ENCODE assay signal across 13 cellular contexts in the genomic region with DNA sequence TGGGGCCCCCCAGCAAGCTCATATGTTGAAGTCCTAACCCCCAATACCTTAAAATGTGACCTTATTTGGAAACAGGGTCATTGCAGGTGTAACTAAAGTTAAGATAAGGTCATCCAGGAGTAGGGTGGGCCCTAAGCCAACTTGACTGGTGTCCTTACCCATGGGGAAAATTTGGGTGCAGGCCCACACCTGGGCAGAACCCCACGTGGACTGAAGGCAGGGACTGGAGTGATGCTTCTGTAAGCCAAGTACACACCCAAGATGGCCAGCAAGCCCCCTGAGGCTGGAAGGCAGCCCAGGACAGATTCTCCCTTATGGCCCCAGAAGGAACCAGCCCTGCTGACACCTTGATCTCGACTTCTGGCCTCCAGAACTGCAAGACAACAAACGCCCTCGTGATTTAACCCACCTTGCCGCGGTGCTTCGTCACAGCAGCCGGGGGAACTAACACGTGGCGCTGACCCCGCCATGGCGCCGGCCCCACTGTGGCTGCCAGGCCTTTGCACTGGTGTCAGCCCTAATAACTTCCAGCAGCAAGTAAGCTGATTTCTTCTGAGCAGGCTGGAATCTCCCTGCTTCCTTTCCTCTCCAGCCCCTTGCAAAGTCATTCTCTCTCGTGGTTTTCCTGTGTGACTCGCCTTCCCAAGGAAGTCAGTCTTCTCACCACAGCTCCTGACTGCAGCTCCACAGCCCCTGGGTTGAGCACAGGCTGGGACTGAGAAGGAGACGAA. TPM values are rescaled to one million over a fixed set of nuclear protein-coding genes. Genes with fewer than 3 reads are reported as not detected.
DNase-seq lines count a peak whose midpoint lies in the region; ATAC-seq, FAIRE-seq and TF ChIP-seq lines count a peak whose summit lies in the region.
"Had no signal": no experiment of that assay in that cellular context is flagged by ENCODE, and none has a peak within 500 bp of the region (broad histone marks: within the 10 kb centered on the region; RNA-seq: fewer than 3 reads in every experiment).

No MANE protein-coding gene starts in this region.

- no peaks in the 10 kb centered on the region for H3K9me2 ChIP-seq in PC-9 (ENCODE audit: insufficient read depth)

- H3K9me3 ChIP-seq in AG04450 (ENCODE audit: control insufficient read depth, insufficient read depth, low read length): peaks cover 4% of the 10 kb centered on the region; the same call in 1 of the 2 replicates
- no peaks in the 10 kb centered on the region for H3K9me3 ChIP-seq in kidney (ENCODE audit: control insufficient read depth in 1 of 2, low read length in 2 of 2)
- no peaks in the 10 kb centered on the region for H3K9me3 ChIP-seq in PC-9 (ENCODE audit: insufficient read depth, low read depth)
- H3K9me3 ChIP-seq: heart right ventricle, tibial nerve had no signal

- H3K9me3 Mint-ChIP-seq in activated CD8-positive, alpha-beta T cell treated with anti-CD3 and anti-CD28 coated beads, Interleukin-2, amount 10 ng/mL, durations not matched to agents 7 days and 5 days (ENCODE audit: insufficient read depth): no peaks in the 10 kb centered on the region
- H3K9me3 Mint-ChIP-seq: nephron progenitor cell had no signal

- CTCF ChIA-PET in AG04450 (lab: Charles Lee): no interaction called here
- CTCF ChIA-PET in activated CD8-positive, alpha-beta T cell treated with anti-CD3 and anti-CD28 coated beads, Interleukin-2, amount 10 ng/mL, durations not matched to agents 7 days and 5 days (lab: Charles Lee): interaction anchor here (1.1 kb wide), 1 partner anchor 128 kb away, joined by 4 read pairs; no protein-coding TSS in a partner anchor
- CTCF ChIA-PET in PC-9 (lab: Charles Lee): no interaction called here

- no peak overlapping the region for H3K4me3 Mint-ChIP-seq in activated CD8-positive, alpha-beta T cell treated with anti-CD3 and anti-CD28 coated beads, Interleukin-2, amount 10 ng/mL, durations not matched to agents 7 days and 5 days
- H3K4me3 Mint-ChIP-seq: nephron progenitor cell had no signal

- H3K4me2 ChIP-seq in PC-9: no peak overlapping the region

- H3K27me3 ChIP-seq in AG04450 (ENCODE audit: control insufficient read depth, insufficient read depth, low read length): peaks cover 4% of the 10 kb centered on the region
- peaks cover 36% of the 10 kb centered on the region for H3K27me3 ChIP-seq in PC-9 (ENCODE audit: insufficient read depth, low read depth)
- H3K27me3 ChIP-seq: heart right ventricle, tibial nerve had no signal

- H3K36me3 ChIP-seq in kidney (ENCODE audit: control insufficient read depth in 1 of 2, insufficient read depth in 2 of 2, low read length in 2 of 2): no peaks in the 10 kb centered on the region
- no peaks in the 10 kb centered on the region for H3K36me3 ChIP-seq in PC-9 (ENCODE audit: low read depth)
- H3K36me3 ChIP-seq: heart right ventricle had no signal

- no peaks in the 10 kb centered on the region; the same call in 1 of the 2 replicates for H3F3A ChIP-seq in PC-9 (ENCODE audit: insufficient read depth, low read depth)

- no peak overlapping the region for H3K27ac ChIP-seq in AG04450 (ENCODE audit: low read depth, low read length)
- no peak overlapping the region for H3K27ac ChIP-seq in kidney (ENCODE audit: low read depth in 2 of 2, low read length in 2 of 2)
- no peak overlapping the region for H3K27ac ChIP-seq in PC-9
- H3K27ac ChIP-seq: heart right ventricle, tibial nerve had no signal

- H3K4me3 ChIP-seq in AG04450 (ENCODE audit: low read depth, low read length) (no peak overlapping the region), kidney (ENCODE audit: low read length in 2 of 2) (no peak overlapping the region), PC-9 (no peak overlapping the region)
- H3K4me3 ChIP-seq: heart right ventricle, tibial nerve had no signal

- H3K27me3 Mint-ChIP-seq in activated CD8-positive, alpha-beta T cell treated with anti-CD3 and anti-CD28 coated beads, Interleukin-2, amount 10 ng/mL, durations not matched to agents 7 days and 5 days (ENCODE audit: low read depth): no peaks in the 10 kb centered on the region

- no peak for FAIRE-seq in kidney (lab: Jason Lieb, UNC)

- H3K4me1 Mint-ChIP-seq in activated CD8-positive, alpha-beta T cell treated with anti-CD3 and anti-CD28 coated beads, Interleukin-2, amount 10 ng/mL, durations not matched to agents 7 days and 5 days (ENCODE audit: low read depth): peaks cover 47% of the 10 kb centered on the region

- H4K20me1 ChIP-seq in PC-9 (ENCODE audit: insufficient read depth): no peaks in the 10 kb centered on the region

- H3K36me3 Mint-ChIP-seq in activated CD8-positive, alpha-beta T cell treated with anti-CD3 and anti-CD28 coated beads, Interleukin-2, amount 10 ng/mL, durations not matched to agents 7 days and 5 days (ENCODE audit: low read depth): no peaks in the 10 kb centered on the region

- H2AFZ ChIP-seq in PC-9: no peak overlapping the region

- H3K79me2 ChIP-seq in PC-9 (ENCODE audit: low read depth): no peaks in the 10 kb centered on the region

- POLR2A ChIA-PET in AG04450 (lab: Yijun Ruan, JAX) (no interaction called here), PC-9 (lab: Charles Lee; ENCODE audit: unreplicated experiment) (no interaction called here)
- POLR2A ChIA-PET in activated CD8-positive, alpha-beta T cell treated with anti-CD3 and anti-CD28 coated beads, Interleukin-2, amount 10 ng/mL, durations not matched to agents 7 days and 5 days (lab: Charles Lee): no interaction called here

- H3K4me1 ChIP-seq in kidney (ENCODE audit: control insufficient read depth in 1 of 2, insufficient read depth in 1 of 2, low read depth in 1 of 2, low read length in 2 of 2) (peaks cover 0 to 4% of the 10 kb centered on the region in 2 donors), PC-9 (replicated peaks; ENCODE audit: insufficient read depth) (no peaks in the 10 kb centered on the region)

- DNase-seq in AG04450 (ENCODE audit: low read depth, low spot score) (peak; percentile 16), EL (peak; percentile 42), kidney (peak; percentile 37), PC-9 (no peak), COR-L47 (lab: John Stamatoyannopoulos, UW) (no peak)
- no peak for DNase-seq in activated CD8-positive, alpha-beta T cell treated with anti-CD3 and anti-CD28 coated beads, Interleukin-2, amount 10 ng/mL, durations not matched to agents 7 days and 5 days
- no peak for DNase-seq in stimulated activated CD4-positive, alpha-beta T cell treated with anti-CD3 and anti-CD28 coated beads, Interleukin-4, amount 100 ng/mL, for 4 hours
- DNase-seq: activated CD4-positive, alpha-beta T cell treated with anti-CD3 and anti-CD28 coated beads for 1 hour; heart right ventricle; NCI-H187; nephron progenitor cell had no signal

- no peak overlapping the region for H3K9ac ChIP-seq in kidney (ENCODE audit: low read length in 2 of 2)

- peak overlapping the region; percentile 39 for H3K27ac Mint-ChIP-seq in activated CD8-positive, alpha-beta T cell treated with anti-CD3 and anti-CD28 coated beads, Interleukin-2, amount 10 ng/mL, durations not matched to agents 7 days and 5 days
- H3K27ac Mint-ChIP-seq: nephron progenitor cell had no signal

- intact Hi-C loops in kidney (cut with DNase I) (no loop called here), PC-9 (cut with micrococcal nuclease; ENCODE audit: unreplicated experiment) (no loop called here)

- BruUV-seq in PC-9 (replicated peaks; lab: Mats Ljungman, UMichigan): no TSS peak

- no peak for ATAC-seq in activated CD8-positive, alpha-beta T cell treated with anti-CD3 and anti-CD28 coated beads, Interleukin-2, amount 10 ng/mL, durations not matched to agents 7 days and 5 days
- ATAC-seq in GM18519 (IDR thresholded peaks at IDR 0.05; ENCODE audit: low FRiP score, unreplicated experiment): no peak

- no peak for TF ChIP-seq CTCF in AG04450 (IDR thresholded peaks at IDR 0.05; ENCODE audit: low read depth, low read length)
- no peak for TF ChIP-seq CTCF in kidney (IDR thresholded peaks at IDR 0.05; ENCODE audit: borderline replicate concordance, extremely low read depth, insufficient read depth)
- TF ChIP-seq CTCF in PC-9 (conservative IDR thresholded peaks at IDR 0.05): no peak

RNA-seq across cellular contexts. Expression of gene MXD4, which starts 23.2 kb away (rescaled TPM):
- polyA plus RNA-seq in AG04450 (2011; rRNA removed): 46.0 and 59.5 TPM in 2 replicates
- 45.4 and 58.6 TPM in 2 replicates for polyA minus RNA-seq in AG04450 (2011; rRNA and poly(A)+ RNA removed)
- 1 to 10 TPM; 5.9 to 6.9 TPM for total RNA-seq in activated CD8-positive, alpha-beta T cell treated with anti-CD3 and anti-CD28 coated beads, Interleukin-2, amount 10 ng/mL, durations not matched to agents 7 days and 5 days
- 84.8 TPM for total RNA-seq in kidney
- 49.8 TPM for polyA plus RNA-seq in kidney (ENCODE audit: insufficient read depth, low read depth, low replicate concordance)
- total RNA-seq in PC-9 (2021): 34.0 and 37.0 TPM in 2 replicates

RNA-seq across cellular contexts. Expression of gene HAUS3, which starts 43.2 kb away (rescaled TPM):
- polyA plus RNA-seq in AG04450 (2011; rRNA removed) (3.1 and 6.0 TPM in 2 replicates), kidney (ENCODE audit: insufficient read depth, low read depth, low replicate concordance) (4.1 TPM)
- 1.9 and 2.6 TPM in 2 replicates for polyA minus RNA-seq in AG04450 (2011; rRNA and poly(A)+ RNA removed)
- total RNA-seq in activated CD8-positive, alpha-beta T cell treated with anti-CD3 and anti-CD28 coated beads, Interleukin-2, amount 10 ng/mL, durations not matched to agents 7 days and 5 days: 10 to 100 TPM; 22.0 to 25.8 TPM
- total RNA-seq in kidney (12.1 TPM), PC-9 (2021) (15.8 and 16.2 TPM in 2 replicates)

RNA-seq across cellular contexts. Expression of gene POLN, which starts 43.2 kb away (rescaled TPM):
- polyA plus RNA-seq in AG04450 (2011; rRNA removed): 0.35 and 0.42 TPM in 2 replicates
- 0.32 and 1.1 TPM in 2 replicates for polyA minus RNA-seq in AG04450 (2011; rRNA and poly(A)+ RNA removed)
- 1 to 10 TPM; 2.4 to 2.5 TPM for total RNA-seq in activated CD8-positive, alpha-beta T cell treated with anti-CD3 and anti-CD28 coated beads, Interleukin-2, amount 10 ng/mL, durations not matched to agents 7 days and 5 days
- 3.8 TPM for total RNA-seq in kidney
- polyA plus RNA-seq in kidney (ENCODE audit: insufficient read depth, low read depth, low replicate concordance): 1.3 TPM
- 0.18 and 1.3 TPM in 2 replicates for total RNA-seq in PC-9 (2021)

Comparison
In these comparisons a context has a peak if more than half of its experiments do, and no peak if none do; other contexts are left out.
1. DNase-seq: peak in AG04450 (single experiment), EL (single experiment) and kidney (single experiment); none in activated CD8-positive, alpha-beta T cell treated with anti-CD3 and anti-CD28 coated beads, Interleukin-2, amount 10 ng/mL, durations not matched to agents 7 days and 5 days (single experiment), PC-9 (0 of 2), COR-L47 (single experiment) and stimulated activated CD4-positive, alpha-beta T cell treated with anti-CD3 and anti-CD28 coated beads, Interleukin-4, amount 100 ng/mL, for 4 hours (0 of 2).